In genomic region chr2:60756097-60757087, GRCh38 we compare ENCODE assay signal across 8 cellular contexts. TPM values are rescaled to one million over a fixed set of nuclear protein-coding genes. Genes with fewer than 3 reads are reported as not detected.
DNase-seq lines count a peak whose midpoint lies in the region; ATAC-seq and TF ChIP-seq lines count a peak whose summit lies in the region.

Gene PAPOLG (plus strand): TSS chr2:60756268. CDS start chr2:60756479, 211 bp downstream.

- H3K27ac ChIP-seq in SK-N-SH (ENCODE audit: low read depth in 2 of 2, low read length in 1 of 2) = peak within 1 kb of the TSS; percentile 79 to 88
- H3K27ac ChIP-seq in testis = peak within 1 kb of the TSS; percentile 78 to 89

- H3K9me3 ChIP-seq in SK-N-SH (no peaks in the 10 kb centered on the region), testis (no peaks in the 10 kb centered on the region)

- H3K27me3 ChIP-seq in SK-N-SH (ENCODE audit: insufficient read depth) = no peaks in the 10 kb centered on the region
- no peaks in the 10 kb centered on the region for H3K27me3 ChIP-seq in testis

- DNase-seq in GM04504 (ENCODE audit: low read depth) (peak; percentile 70), NCI-H1048 (lab: John Stamatoyannopoulos, UW) (peak; percentile 92), SK-N-SH (peak; percentile 96), glomerular endothelial cell (ENCODE audit: extremely low read depth, low read depth, low spot score) (peak; percentile 41), omental fat pad (ENCODE audit: low spot score) (peak; percentile 98), testis (peak; percentile 99)
- peak; percentile 99 for DNase-seq in activated naive CD4-positive, alpha-beta T cell treated with anti-CD3 and anti-CD28 coated beads, Interleukin-2, amount 50 U/mL, for 16 hours

- no peak for TF ChIP-seq RAD21 in SK-N-SH (IDR thresholded peaks at IDR 0.05; ENCODE audit: low read length)

- TF ChIP-seq EP300 in SK-N-SH (IDR thresholded peaks at IDR 0.05; ENCODE audit: borderline replicate concordance in 1 of 2, low read depth in 1 of 2, low read length in 1 of 2) = no peak

- no peaks in the 10 kb centered on the region for H3F3A ChIP-seq in SK-N-SH (replicated peaks; ENCODE audit: insufficient read depth)

- H3K4me1 ChIP-seq in SK-N-SH (ENCODE audit: control insufficient read depth in 1 of 2, insufficient read depth in 2 of 2, low read depth in 1 of 2, low read length in 1 of 2) (peaks cover 0 to 5% of the 10 kb centered on the region in 2 experiments; a peak in 2 of 4 replicates), testis (no peaks in the 10 kb centered on the region)

- TF ChIP-seq CTCF in SK-N-SH (IDR thresholded peaks at IDR 0.05) = no peak
- TF ChIP-seq CTCF in omental fat pad (IDR thresholded peaks at IDR 0.05) = no peak
- no peak for TF ChIP-seq CTCF in testis (IDR thresholded peaks at IDR 0.05)

- peak within 1 kb of the TSS; percentile 93 for H2AFZ ChIP-seq in SK-N-SH (ENCODE audit: low read depth)

- ATAC-seq in HG02571 (IDR thresholded peaks at IDR 0.05; ENCODE audit: unreplicated experiment) (peak; percentile 96), omental fat pad (ENCODE audit: low FRiP score) (peak; percentile 100)

- CTCF ChIA-PET in SK-N-SH (lab: Yijun Ruan, JAX) = interaction anchor here (0.6 to 2.2 kb wide), 4 partner anchors 9 to 1701 kb away, joined by 3 to 11 read pairs (median 4); no protein-coding TSS in a partner anchor

- peak within 1 kb of the TSS; percentile 72 for H3K9ac ChIP-seq in SK-N-SH

- no peaks in the 10 kb centered on the region for H3K9me2 ChIP-seq in SK-N-SH

- peak within 1 kb of the TSS; percentile 79 for H3K4me3 ChIP-seq in SK-N-SH (ENCODE audit: low read depth in 2 of 2, low read length in 1 of 2)
- H3K4me3 ChIP-seq in testis = peak within 1 kb of the TSS; percentile 83 to 89

- intact Hi-C loops in testis (cut with DNase I; ENCODE audit: low total_unique reads) = no loop called here

- H4K20me1 ChIP-seq in SK-N-SH (ENCODE audit: insufficient read depth) = peaks cover 3% of the 10 kb centered on the region; the same call in 1 of the 2 replicates

- WGBS in SK-N-SH (ENCODE audit: low lambda C conversion rate) = 2% methylated on average over 43 of the region's 58 CpGs
- WGBS in testis, 2 donors = 0 to 1% methylated on average over 54 to 58 of the region's 58 CpGs

- peak within 1 kb of the TSS; percentile 73 for H3K4me2 ChIP-seq in SK-N-SH

- POLR2A ChIA-PET in SK-N-SH (lab: Yijun Ruan, JAX) = interaction anchor here (0.7 to 1.5 kb wide), 5 partner anchors 10 to 782 kb away, joined by 3 to 7 read pairs (median 3); partner anchors contain the start of gene XPO1

- H3K79me2 ChIP-seq in SK-N-SH (ENCODE audit: insufficient read depth) = peaks cover 42% of the 10 kb centered on the region

- TF ChIP-seq POLR2A in testis (IDR thresholded peaks at IDR 0.05) = no peak

- H3K36me3 ChIP-seq in SK-N-SH (replicated peaks in 1 of 2; ENCODE audit: control insufficient read depth in 1 of 2, insufficient read depth in 2 of 2, low read length in 1 of 2) (peaks cover 17 to 18% of the 10 kb centered on the region in 2 experiments), testis (ENCODE audit: low read depth, missing control alignments) (no peaks in the 10 kb centered on the region)

TF ChIP-seq in SK-N-SH, 30 proteins besides CTCF, POLR2A, EP300 and RAD21:
- peak; percentile 77 for TF ChIP-seq MXI1 (IDR thresholded peaks at IDR 0.05; ENCODE audit: low read depth, low read length)
- TF ChIP-seq NRF1 (IDR thresholded peaks at IDR 0.05; ENCODE audit: low read depth, low read length) = peak; percentile 6; the same call in 1 of the 2 replicates
- TF ChIP-seq SIN3A (IDR thresholded peaks at IDR 0.05; ENCODE audit: borderline replicate concordance, low read depth, low read length) = peak; percentile 72; the same call in 1 of the 2 replicates
- no peak for TF ChIP-seq RCOR1 (IDR thresholded peaks at IDR 0.05; ENCODE audit: low read length)
- TF ChIP-seq CHD2 (IDR thresholded peaks at IDR 0.05; ENCODE audit: low read length, partially characterized antibody) = peak; percentile 11
- peak; percentile 90 for TF ChIP-seq YY1 (IDR thresholded peaks at IDR 0.05; ENCODE audit: low read depth)
- TF ChIP-seq MEF2A (IDR thresholded peaks at IDR 0.05; ENCODE audit: borderline replicate concordance, low read depth) = no peak
- TF ChIP-seq GABPA (IDR thresholded peaks at IDR 0.05; ENCODE audit: low read depth) = no peak
- peak; percentile 65; the same call in 1 of the 2 replicates for TF ChIP-seq TAF1 (IDR thresholded peaks at IDR 0.05; ENCODE audit: borderline replicate concordance, low read depth, low read length)
- TF ChIP-seq POLR2AphosphoS5 (IDR thresholded peaks at IDR 0.05; ENCODE audit: low read depth, low read length) = peak; percentile 97

RNA-seq across cellular contexts. Expression of gene PAPOLG, which starts in this region (rescaled TPM):
- polyA plus RNA-seq in SK-N-SH (2012; rRNA removed) (2.1 and 3.4 TPM in 2 replicates), testis (ENCODE audit: insufficient read depth, low read depth, low replicate concordance) (19.0 TPM)
- polyA plus RNA-seq in SK-N-SH (2012; cell fraction: cytosol; rRNA removed) = 3.5 and 4.0 TPM in 2 replicates
- 2.3 and 5.3 TPM in 2 replicates for polyA plus RNA-seq in SK-N-SH (2012; cell fraction: nucleus; rRNA removed)
- total RNA-seq in glomerular endothelial cell (10.7 and 14.3 TPM in 2 replicates), omental fat pad (10 to 100 TPM; 12.3 to 19.2 (median 14.9) TPM), testis (10 to 100 TPM; 17.2 to 17.6 TPM)

Comparison
In these comparisons a context has a peak if more than half of its experiments do, and no peak if none do; other contexts are left out.
1. Peak in every context shown above with its lines: DNase-seq, ATAC-seq, H3K4me3 ChIP-seq and H3K27ac ChIP-seq.
2. DNase-seq: peak in every context shown above with its lines; median percentile 99 in activated naive CD4-positive, alpha-beta T cell treated with anti-CD3 and anti-CD28 coated beads, Interleukin-2, amount 50 U/mL, for 16 hours; 99 in testis; 98 in omental fat pad; 96 in SK-N-SH; 92 in NCI-H1048; 70 in GM04504; 41 in glomerular endothelial cell.